22 cellular contexts compared by ENCODE assay signal in genomic region chr1:22210636-22211035, GRCh38.
"Had no signal": no experiment of that assay in that cellular context is flagged by ENCODE, and none has a peak within 500 bp of the region (broad histone marks: within the 10 kb centered on the region; RNA-seq: fewer than 3 reads in every experiment).

No MANE protein-coding gene starts in this region.

- H3K4me3 Mint-ChIP-seq: activated naive CD4-positive, alpha-beta T cell treated with anti-CD3 and anti-CD28 coated beads, Interleukin-2, amount 10 ng/mL, durations not matched to agents 7 days and 5 days; effector memory CD8-positive, alpha-beta T cell; naive B cell had no signal

- ATAC-seq: effector memory CD8-positive, alpha-beta T cell; gastroesophageal sphincter; left cardiac atrium had no signal

- H3K27ac Mint-ChIP-seq: activated naive CD4-positive, alpha-beta T cell treated with anti-CD3 and anti-CD28 coated beads, Interleukin-2, amount 10 ng/mL, durations not matched to agents 7 days and 5 days; effector memory CD8-positive, alpha-beta T cell had no signal

- H3K36me3 ChIP-seq: brain microvascular endothelial cell, gastroesophageal sphincter, right lobe of liver had no signal

- DNase-seq: activated CD4-positive, alpha-beta T cell treated with anti-CD3 and anti-CD28 coated beads for 4 hours; activated CD4-positive, alpha-beta T cell treated with anti-CD3 and anti-CD28 coated beads, Interleukin-2, amount 50 U/mL, for 4 hours; activated gamma-delta T cell; activated naive CD4-positive, alpha-beta T cell treated with anti-CD3 and anti-CD28 coated beads, Interleukin-2, amount 10 ng/mL, durations not matched to agents 7 days and 5 days; amniotic stem cell; brain microvascular endothelial cell; cortex of kidney; effector memory CD8-positive, alpha-beta T cell; islet precursor cell; left cardiac atrium; mammary epithelial cell; naive B cell; small intestine; stimulated activated CD4-positive, alpha-beta T cell treated with anti-CD3 and anti-CD28 coated beads, Interleukin-1b, Interleukin-23, amount 100 ng/mL, for 48 hours; stimulated activated naive CD4-positive, alpha-beta T cell; T-helper 1 cell; testis; trophoblast cell had no signal

- H3K9me3 ChIP-seq: gastroesophageal sphincter, right lobe of liver, testis had no signal

- H3K4me1 Mint-ChIP-seq: activated naive CD4-positive, alpha-beta T cell treated with anti-CD3 and anti-CD28 coated beads, Interleukin-2, amount 10 ng/mL, durations not matched to agents 7 days and 5 days; naive B cell had no signal

- H3K36me3 Mint-ChIP-seq: activated naive CD4-positive, alpha-beta T cell treated with anti-CD3 and anti-CD28 coated beads, Interleukin-2, amount 10 ng/mL, durations not matched to agents 7 days and 5 days; naive B cell had no signal

- H3K9me3 Mint-ChIP-seq: activated naive CD4-positive, alpha-beta T cell treated with anti-CD3 and anti-CD28 coated beads, Interleukin-2, amount 10 ng/mL, durations not matched to agents 7 days and 5 days; effector memory CD8-positive, alpha-beta T cell had no signal

- H3K4me3 ChIP-seq: gastroesophageal sphincter, hepatocyte, right lobe of liver, testis had no signal

- H3K4me1 ChIP-seq: gastroesophageal sphincter, right lobe of liver, testis had no signal

- H3K27ac ChIP-seq: brain microvascular endothelial cell, gastroesophageal sphincter, hepatocyte, right lobe of liver, testis, VCaP had no signal

- H3K27me3 ChIP-seq: testis had no signal
